22 cellular contexts compared by ENCODE assay signal in the genomic region with DNA sequence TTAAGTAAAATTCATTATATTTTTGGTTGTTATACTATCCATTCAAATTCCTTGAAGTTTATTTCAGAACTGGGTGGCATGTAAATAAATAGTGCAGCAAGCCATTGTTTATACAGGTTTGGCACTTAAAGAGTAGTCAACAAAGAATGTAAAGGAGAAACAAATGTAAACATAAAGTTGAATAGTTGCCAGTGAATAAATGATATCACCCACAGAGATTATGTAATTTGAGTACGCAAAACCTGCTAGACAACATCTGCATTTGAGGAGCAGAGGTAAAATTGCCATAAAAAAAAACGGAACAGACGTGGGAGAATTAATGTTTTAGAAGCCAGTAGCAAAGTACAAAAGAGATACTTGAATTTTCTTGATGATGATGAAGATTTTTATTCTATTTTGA.
DNase-seq lines count a peak whose midpoint lies in the region; ATAC-seq and TF ChIP-seq lines count a peak whose summit lies in the region.
"Had no signal": no experiment of that assay in that cellular context is flagged by ENCODE, and none has a peak within 500 bp of the region (broad histone marks: within the 10 kb centered on the region; RNA-seq: fewer than 3 reads in every experiment).

No MANE protein-coding gene starts in this region.

- H3K9me3 Mint-ChIP-seq in neural progenitor cell = no peaks in the 10 kb centered on the region
- H3K9me3 Mint-ChIP-seq: naive B cell had no signal

- no peak overlapping the region for H3K9ac ChIP-seq in neural progenitor cell

- no peak for ATAC-seq in HG03460 (IDR thresholded peaks at IDR 0.05; ENCODE audit: unreplicated experiment)
- no peak for ATAC-seq in Right ventricle myocardium superior (ENCODE audit: poor library complexity)

- H3K27ac Mint-ChIP-seq in neural progenitor cell = no peak overlapping the region

- no peak overlapping the region for H3K4me3 Mint-ChIP-seq in neural progenitor cell
- H3K4me3 Mint-ChIP-seq: naive B cell had no signal

- DNase-seq in DMS79 treated with DMSO at 0.1 percent for 48 hours (lab: John Stamatoyannopoulos, UW) (peak; percentile 77), NCI-H1417 treated with DMSO at 0.1 percent for 48 hours (lab: John Stamatoyannopoulos, UW) (peak; percentile 16), NCI-H526 (lab: John Stamatoyannopoulos, UW) (peak; percentile 77 to 81), neural progenitor cell (ENCODE audit: low spot score) (no peak), T-helper 2 cell (no peak), Right ventricle myocardium superior (no peak)
- DNase-seq: activated CD4-positive, alpha-beta T cell treated with anti-CD3 and anti-CD28 coated beads, Interleukin-2, amount 50 U/mL, for 1 hour; activated CD8-positive, alpha-beta memory T cell treated with anti-CD3 and anti-CD28 coated beads, Interleukin-2, amount 50 U/mL, for 48 hours; activated effector memory CD4-positive, alpha-beta T cell treated with anti-CD3 and anti-CD28 coated beads, Interleukin-2, amount 50 U/mL, for 16 hours; AML-193; dermis blood vessel endothelial cell; H7; hippocampal formation; islet precursor cell; naive B cell; NCI-H446; posterior cingulate gyrus; stimulated activated CD4-positive, alpha-beta T cell treated with anti-CD3 and anti-CD28 coated beads, Interleukin-2, amount 100 ng/mL, for 24 hours; stimulated activated naive CD4-positive, alpha-beta T cell treated with Interleukin-2 at 50 U/mL for 16 hours; thyroid gland had no signal

- no peaks in the 10 kb centered on the region for H3K4me1 ChIP-seq in neural progenitor cell
- H3K4me1 ChIP-seq: breast epithelium, thyroid gland had no signal

- H3K36me3 ChIP-seq in neural progenitor cell = peaks cover 11% of the 10 kb centered on the region
- H3K36me3 ChIP-seq: breast epithelium had no signal

- peak overlapping the region; percentile 33 for H3K27ac ChIP-seq in neural progenitor cell
- H3K27ac ChIP-seq: breast epithelium, thyroid gland had no signal

- peaks cover 26% of the 10 kb centered on the region for H3K36me3 Mint-ChIP-seq in neural progenitor cell
- H3K36me3 Mint-ChIP-seq: naive B cell had no signal

- H3K79me2 ChIP-seq in neural progenitor cell (ENCODE audit: low read depth) = peaks cover 100% of the 10 kb centered on the region

- TF ChIP-seq CTCF in neural progenitor cell (IDR thresholded peaks at IDR 0.05) = no peak

- peaks cover 100% of the 10 kb centered on the region for H4K20me1 ChIP-seq in neural progenitor cell (ENCODE audit: low read depth)

- no peaks in the 10 kb centered on the region for H3K27me3 ChIP-seq in neural progenitor cell
- H3K27me3 ChIP-seq: breast epithelium, thyroid gland had no signal

- H3K4me3 ChIP-seq in neural progenitor cell = no peak overlapping the region
- H3K4me3 ChIP-seq: breast epithelium, thyroid gland had no signal

- H3K27me3 Mint-ChIP-seq in neural progenitor cell (ENCODE audit: insufficient read depth, low read depth) = no peaks in the 10 kb centered on the region
- H3K27me3 Mint-ChIP-seq: naive B cell had no signal

- peaks cover 15% of the 10 kb centered on the region for H3F3A ChIP-seq in neural progenitor cell (ENCODE audit: low read depth)

- no peak overlapping the region for H2AFZ ChIP-seq in neural progenitor cell (replicated peaks)

- intact Hi-C loops in Right ventricle myocardium superior (cut with DNase I) = no loop called here

- peaks cover under 1% of the 10 kb centered on the region for H3K4me1 Mint-ChIP-seq in neural progenitor cell
- H3K4me1 Mint-ChIP-seq: naive B cell had no signal

- no peak overlapping the region for H3K4me2 ChIP-seq in neural progenitor cell

- H3K9me3 ChIP-seq in neural progenitor cell (ENCODE audit: low read depth) = no peaks in the 10 kb centered on the region
- H3K9me3 ChIP-seq: breast epithelium, thyroid gland had no signal

Comparison
In these comparisons a context has a peak if more than half of its experiments do, and no peak if none do; other contexts are left out.
1. DNase-seq: peak in DMS79 treated with DMSO at 0.1 percent for 48 hours (single experiment), NCI-H1417 treated with DMSO at 0.1 percent for 48 hours (single experiment) and NCI-H526 (2 of 2); none in neural progenitor cell (single experiment), T-helper 2 cell (0 of 5) and Right ventricle myocardium superior (single experiment).